9 cellular contexts compared by ENCODE assay signal in genomic region chr11:75913984-75914383, GRCh38.
"Had no signal": no experiment of that assay in that cellular context is flagged by ENCODE, and none has a peak within 500 bp of the region (broad histone marks: within the 10 kb centered on the region; RNA-seq: fewer than 3 reads in every experiment).

No MANE protein-coding gene starts in this region.

- H3K4me1 ChIP-seq: HAP-1 had no signal

- H3K4me3 ChIP-seq: GM23248, HAP-1 had no signal

- FAIRE-seq: HepG2 had no signal

- H3K27ac ChIP-seq: GM23248, HL-60 had no signal

- H3K9ac ChIP-seq: GM23248 had no signal

- H3K9me3 Mint-ChIP-seq: IgD-negative memory B cell had no signal

- DNase-seq: GM23248, GOT3, H7, KG1 had no signal

- H3K9me3 ChIP-seq: HAP-1 had no signal

- ATAC-seq: HCT116, HepG2 had no signal

- H3K27me3 Mint-ChIP-seq: IgD-negative memory B cell had no signal

- H2AFZ ChIP-seq: GM23248 had no signal
